Comparison of ENCODE assay signal across 10 cellular contexts in genomic region chr11:117300301-117300700, GRCh38. TPM values are rescaled to one million over a fixed set of nuclear protein-coding genes. Genes with fewer than 3 reads are reported as not detected.
DNase-seq lines count a peak whose midpoint lies in the region; ATAC-seq and TF ChIP-seq lines count a peak whose summit lies in the region.
"Had no signal": no experiment of that assay in that cellular context is flagged by ENCODE, and none has a peak within 500 bp of the region (broad histone marks: within the 10 kb centered on the region; RNA-seq: fewer than 3 reads in every experiment).

No MANE protein-coding gene starts in this region.

- H3K4me1 Mint-ChIP-seq in nephron progenitor cell, result peaks cover 70% of the 10 kb centered on the region
- no peaks in the 10 kb centered on the region for H3K4me1 Mint-ChIP-seq in CD4-positive, alpha-beta T cell (ENCODE audit: low read depth)
- H3K4me1 Mint-ChIP-seq: activated naive CD4-positive, alpha-beta T cell treated with anti-CD3 and anti-CD28 coated beads, Interleukin-2, amount 50 U/mL, for 24 hours had no signal

- no peaks in the 10 kb centered on the region for H3K9me3 Mint-ChIP-seq in nephron progenitor cell
- no peaks in the 10 kb centered on the region for H3K9me3 Mint-ChIP-seq in CD4-positive, alpha-beta T cell
- H3K9me3 Mint-ChIP-seq: activated naive CD4-positive, alpha-beta T cell treated with anti-CD3 and anti-CD28 coated beads, Interleukin-2, amount 50 U/mL, for 24 hours had no signal

- ATAC-seq in CD4-positive, alpha-beta T cell (ENCODE audit: poor library complexity), result no peak
- ATAC-seq in GM21423 (IDR thresholded peaks at IDR 0.05; ENCODE audit: unreplicated experiment), result no peak

- intact Hi-C loops in head of caudate nucleus (cut with DNase I), result no loop called here
- intact Hi-C loops in CD4-positive, alpha-beta T cell (cut with DNase I, micrococcal nuclease), result no loop called here

- H3K4me3 ChIP-seq in WERI-Rb-1 (ENCODE audit: low read depth, low read length), result no peak overlapping the region

- H3K27ac ChIP-seq in WERI-Rb-1, result peak overlapping the region; percentile 83
- H3K27ac ChIP-seq in CD4-positive, alpha-beta T cell (ENCODE audit: low read depth, low read length), result no peak overlapping the region

- H3K4me3 Mint-ChIP-seq in nephron progenitor cell, result peak overlapping the region; percentile 66
- no peak overlapping the region for H3K4me3 Mint-ChIP-seq in CD4-positive, alpha-beta T cell
- H3K4me3 Mint-ChIP-seq: activated naive CD4-positive, alpha-beta T cell treated with anti-CD3 and anti-CD28 coated beads, Interleukin-2, amount 50 U/mL, for 24 hours had no signal

- TF ChIP-seq CTCF in WERI-Rb-1 (IDR thresholded peaks at IDR 0.05; ENCODE audit: low read depth, low read length) (no peak), nephron progenitor cell (IDR thresholded peaks at IDR 0.05) (no peak)
- no peak for TF ChIP-seq CTCF in CD4-positive, alpha-beta T cell (IDR thresholded peaks at IDR 0.05)

- POLR2A ChIA-PET in CD4-positive, alpha-beta T cell (lab: Charles Lee), result no interaction called here

- peaks cover 6% of the 10 kb centered on the region; the same call in 1 of the 2 replicates for H3K36me3 ChIP-seq in WERI-Rb-1

- peak overlapping the region; percentile 98 for H3K27ac Mint-ChIP-seq in nephron progenitor cell
- H3K27ac Mint-ChIP-seq in CD4-positive, alpha-beta T cell, result no peak overlapping the region

- H3K36me3 Mint-ChIP-seq in nephron progenitor cell (ENCODE audit: low read depth), result peaks cover 8% of the 10 kb centered on the region
- H3K36me3 Mint-ChIP-seq in CD4-positive, alpha-beta T cell (ENCODE audit: low read depth), result no peaks in the 10 kb centered on the region
- H3K36me3 Mint-ChIP-seq: activated naive CD4-positive, alpha-beta T cell treated with anti-CD3 and anti-CD28 coated beads, Interleukin-2, amount 50 U/mL, for 24 hours had no signal

- DNase-seq in AG08396 (ENCODE audit: low spot score) (peak; percentile 55), WERI-Rb-1 (peak; percentile 57), head of caudate nucleus (peak in 28 of 42 donors; percentile 19 to 75 (median 44)), nephron progenitor cell (peak; percentile 56), NCI-H2081 treated with DMSO at 0.1 percent for 48 hours (lab: John Stamatoyannopoulos, UW) (no peak), NCI-H524 (lab: John Stamatoyannopoulos, UW) (no peak)
- no peak for DNase-seq in CD4-positive, alpha-beta T cell
- DNase-seq: NCI-H1048 had no signal

- no peaks in the 10 kb centered on the region for H3K9me3 ChIP-seq in WERI-Rb-1 (ENCODE audit: severe bottlenecking)
- no peaks in the 10 kb centered on the region for H3K9me3 ChIP-seq in CD4-positive, alpha-beta T cell (ENCODE audit: control insufficient read depth, low read length)

- CTCF ChIA-PET in CD4-positive, alpha-beta T cell (lab: Charles Lee), result no interaction called here

- no peaks in the 10 kb centered on the region for H3K27me3 ChIP-seq in WERI-Rb-1 (ENCODE audit: insufficient read depth, low read depth, severe bottlenecking)
- H3K27me3 ChIP-seq in CD4-positive, alpha-beta T cell (ENCODE audit: control insufficient read depth, insufficient read depth, low read length), result no peaks in the 10 kb centered on the region

- H3K27me3 Mint-ChIP-seq in nephron progenitor cell (ENCODE audit: low read depth, poor library complexity), result no peaks in the 10 kb centered on the region
- H3K27me3 Mint-ChIP-seq in CD4-positive, alpha-beta T cell, result no peaks in the 10 kb centered on the region
- H3K27me3 Mint-ChIP-seq: activated naive CD4-positive, alpha-beta T cell treated with anti-CD3 and anti-CD28 coated beads, Interleukin-2, amount 50 U/mL, for 24 hours had no signal

RNA-seq across cellular contexts. Expression of gene BACE1-AS, which starts 9.2 kb away (rescaled TPM):
- total RNA-seq in CD4-positive, alpha-beta T cell, result 1 to 10 TPM in 1 of 2 experiments, under 1 TPM in 1; 0.99 to 1.2 TPM

RNA-seq across cellular contexts. Expression of gene BACE1, which starts 15.8 kb away (rescaled TPM):
- under 1 TPM; 0.38 to 0.59 TPM for total RNA-seq in CD4-positive, alpha-beta T cell

RNA-seq across cellular contexts. Expression of gene CEP164, which starts 27.4 kb away (rescaled TPM):
- total RNA-seq in CD4-positive, alpha-beta T cell, result 10 to 100 TPM; 33.0 to 36.7 TPM

Comparison
In these comparisons a context has a peak if more than half of its experiments do, and no peak if none do; other contexts are left out.
1. DNase-seq: peak in AG08396 (single experiment), WERI-Rb-1 (single experiment), head of caudate nucleus (28 of 42) and nephron progenitor cell (single experiment); none in NCI-H2081 treated with DMSO at 0.1 percent for 48 hours (single experiment), NCI-H524 (0 of 2) and CD4-positive, alpha-beta T cell (0 of 10).